In genomic region chr19:931860-932646, GRCh38 we compare ENCODE assay signal across 12 cellular contexts. TPM values are rescaled to one million over a fixed set of nuclear protein-coding genes. Genes with fewer than 3 reads are reported as not detected.
DNase-seq lines count a peak whose midpoint lies in the region; ATAC-seq and TF ChIP-seq lines count a peak whose summit lies in the region.
"Had no signal": no experiment of that assay in that cellular context is flagged by ENCODE, and none has a peak within 500 bp of the region (broad histone marks: within the 10 kb centered on the region; RNA-seq: fewer than 3 reads in every experiment).

No MANE protein-coding gene starts in this region.

- H3K4me1 Mint-ChIP-seq in Caco-2 (ENCODE audit: low read depth, unreplicated experiment) (no peaks in the 10 kb centered on the region), IgD-negative memory B cell (peaks cover 5 to 11% (median 7%) of the 10 kb centered on the region in 3 donors), progenitor cell of endocrine pancreas (ENCODE audit: low read depth) (peaks cover 3% of the 10 kb centered on the region)

- ATAC-seq in HG03108 (IDR thresholded peaks at IDR 0.05; ENCODE audit: unreplicated experiment) (no peak), HG03175 (IDR thresholded peaks at IDR 0.05; ENCODE audit: unreplicated experiment) (no peak), GM18867 (IDR thresholded peaks at IDR 0.05; ENCODE audit: unreplicated experiment) (no peak)

- H3K9me3 ChIP-seq in Caco-2, result no peaks in the 10 kb centered on the region
- H3K9me3 ChIP-seq in esophagus squamous epithelium, result no peaks in the 10 kb centered on the region

- no peak for DNase-seq in Caco-2
- no peak for DNase-seq in esophagus squamous epithelium (lab: John Stamatoyannopoulos, UW)
- DNase-seq in progenitor cell of endocrine pancreas (ENCODE audit: low spot score, unreplicated experiment), result no peak
- no peak for DNase-seq in NCI-H226
- DNase-seq: DMS 273 treated with DMSO at 0.1 percent for 48 hours, natural killer cell, NCI-H446 had no signal

- CTCF ChIA-PET in Caco-2 (lab: Charles Lee), result interaction anchor here (0.6 kb wide), 1 partner anchor 162 kb away, joined by 5 read pairs; no protein-coding TSS in a partner anchor

- no peak for TF ChIP-seq CTCF in Caco-2 (IDR thresholded peaks at IDR 0.05; ENCODE audit: insufficient read depth in 1 of 2, low read depth in 1 of 2, low read length in 1 of 2, severe bottlenecking in 1 of 2, unreplicated experiment in 1 of 2)
- TF ChIP-seq CTCF in esophagus squamous epithelium (IDR thresholded peaks at IDR 0.05), result no peak
- TF ChIP-seq CTCF in progenitor cell of endocrine pancreas (IDR thresholded peaks at IDR 0.05; ENCODE audit: unreplicated experiment), result no peak

- H3K4me1 ChIP-seq in Caco-2 (peaks cover 29% of the 10 kb centered on the region), esophagus squamous epithelium (peaks cover 37 to 57% (median 44%) of the 10 kb centered on the region in 3 donors)

- TF ChIP-seq POLR2A in esophagus squamous epithelium (IDR thresholded peaks at IDR 0.05), result no peak

- H3K27me3 Mint-ChIP-seq in Caco-2 (ENCODE audit: insufficient read depth, unreplicated experiment), result no peaks in the 10 kb centered on the region
- no peaks in the 10 kb centered on the region for H3K27me3 Mint-ChIP-seq in IgD-negative memory B cell
- no peaks in the 10 kb centered on the region for H3K27me3 Mint-ChIP-seq in progenitor cell of endocrine pancreas

- 77 to 95% methylated on average over 7 to 8 of the region's 32 CpGs for WGBS in esophagus squamous epithelium, 2 donors

- H3K36me3 ChIP-seq in Caco-2 (ENCODE audit: control insufficient read depth, insufficient read depth, low read length) (peaks cover 3% of the 10 kb centered on the region), esophagus squamous epithelium (peaks cover 0 to 22% (median 0%) of the 10 kb centered on the region in 3 donors)

- no peak overlapping the region for H3K27ac Mint-ChIP-seq in Caco-2 (ENCODE audit: unreplicated experiment)
- H3K27ac Mint-ChIP-seq in IgD-negative memory B cell, result peak overlapping the region in 2 of 3 donors; percentile 78 to 87
- peak overlapping the region; percentile 29 for H3K27ac Mint-ChIP-seq in progenitor cell of endocrine pancreas

- H3K27me3 ChIP-seq in Caco-2 (replicated peaks; ENCODE audit: control insufficient read depth, insufficient read depth, low read length), result no peaks in the 10 kb centered on the region
- H3K27me3 ChIP-seq in esophagus squamous epithelium, result no peaks in the 10 kb centered on the region

- no peak overlapping the region for H3K4me3 ChIP-seq in Caco-2 (ENCODE audit: low read depth, low read length)
- H3K4me3 ChIP-seq in esophagus squamous epithelium, result peak overlapping the region in 1 of 4 donors; percentile 47

- H3K36me3 Mint-ChIP-seq in Caco-2 (ENCODE audit: insufficient read depth, unreplicated experiment), result peaks cover 84% of the 10 kb centered on the region
- H3K36me3 Mint-ChIP-seq in IgD-negative memory B cell, result peaks cover 2% of the 10 kb centered on the region
- H3K36me3 Mint-ChIP-seq in progenitor cell of endocrine pancreas (ENCODE audit: insufficient read depth), result peaks cover 13% of the 10 kb centered on the region
- H3K36me3 Mint-ChIP-seq: natural killer cell had no signal

- peak overlapping the region; percentile 22 for H3K4me3 Mint-ChIP-seq in Caco-2 (ENCODE audit: unreplicated experiment)
- H3K4me3 Mint-ChIP-seq in IgD-negative memory B cell, result peak overlapping the region in 2 of 4 donors; percentile 62 to 81
- H3K4me3 Mint-ChIP-seq in progenitor cell of endocrine pancreas (ENCODE audit: low read depth), result no peak overlapping the region

- BruUV-seq in Caco-2 (replicated peaks; lab: Mats Ljungman, UMichigan), result no TSS peak

- POLR2A ChIA-PET in Caco-2 (lab: Charles Lee), result no interaction called here

- peak overlapping the region in 3 of 4 donors; percentile 36 to 73 (median 61) for H3K27ac ChIP-seq in esophagus squamous epithelium

- H3K9me3 Mint-ChIP-seq in Caco-2 (ENCODE audit: unreplicated experiment) (no peaks in the 10 kb centered on the region), IgD-negative memory B cell (no peaks in the 10 kb centered on the region), progenitor cell of endocrine pancreas (ENCODE audit: low read depth) (no peaks in the 10 kb centered on the region)
- H3K9me3 Mint-ChIP-seq: natural killer cell had no signal

- intact Hi-C loops in Caco-2 (cut with micrococcal nuclease; ENCODE audit: unreplicated experiment), result no loop called here
- intact Hi-C loops in esophagus squamous epithelium (cut with DNase I), result no loop called here

RNA-seq across cellular contexts. Expression of gene ARID3A, which starts 6.2 kb away (rescaled TPM):
- 217 and 239 TPM in 2 replicates for total RNA-seq in Caco-2 (2022)
- polyA plus RNA-seq in IgD-negative memory B cell, result 4.2 TPM
- 1 to 10 TPM; 3.0 to 6.6 (median 4.7) TPM for total RNA-seq in esophagus squamous epithelium
- total RNA-seq in progenitor cell of endocrine pancreas, result 149 and 154 TPM in 2 replicates

RNA-seq across cellular contexts. Expression of gene KISS1R, which starts 14.9 kb away (rescaled TPM):
- 13.0 and 16.6 TPM in 2 replicates for total RNA-seq in Caco-2 (2022)
- 3.9 TPM for polyA plus RNA-seq in IgD-negative memory B cell
- total RNA-seq in esophagus squamous epithelium, result under 1 TPM in 1 of 4 donors, not detected in 3; 0.45 TPM
- total RNA-seq in progenitor cell of endocrine pancreas, result 5.8 and 6.1 TPM in 2 replicates
- total RNA-seq: Right ventricle myocardium superior had no signal

RNA-seq across cellular contexts. Expression of gene R3HDM4, which starts 19.0 kb away (rescaled TPM):
- total RNA-seq in Caco-2 (2022) (57.7 and 60.4 TPM in 2 replicates), esophagus squamous epithelium (10 to 100 TPM; 42.9 to 83.7 (median 62.4) TPM), progenitor cell of endocrine pancreas (61.4 and 63.1 TPM in 2 replicates)
- 322 TPM for polyA plus RNA-seq in IgD-negative memory B cell

RNA-seq across cellular contexts. Expression of gene RNU6-9, which starts 38.8 kb away (rescaled TPM):
- total RNA-seq in Caco-2 (2022) (not detected in 2 replicates), esophagus squamous epithelium (not detected), progenitor cell of endocrine pancreas (not detected in 2 replicates)
- not detected for polyA plus RNA-seq in IgD-negative memory B cell
- total RNA-seq: natural killer cell, Right ventricle myocardium superior had no signal

RNA-seq across cellular contexts. Expression of gene MED16, which starts 39.1 kb away (rescaled TPM):
- total RNA-seq in Caco-2 (2022) (64.3 and 69.1 TPM in 2 replicates), esophagus squamous epithelium (10 to 100 TPM; 23.7 to 64.9 (median 32.5) TPM), progenitor cell of endocrine pancreas (87.2 and 91.7 TPM in 2 replicates)
- 138 TPM for polyA plus RNA-seq in IgD-negative memory B cell

Comparison
In these comparisons a context has a peak if more than half of its experiments do, and no peak if none do; other contexts are left out.
1. RNA of gene ARID3A, which starts 6.2 kb away (total RNA-seq): 217 to 239 TPM in Caco-2 and 149 to 154 TPM in progenitor cell of endocrine pancreas; 3.0 to 6.6 TPM in esophagus squamous epithelium; every median in the first group is over 10 times any median in the second.